29 cellular contexts compared by ENCODE assay signal in genomic region chr7:10956528-10956927, GRCh38.
"Had no signal": no experiment of that assay in that cellular context is flagged by ENCODE, and none has a peak within 500 bp of the region (broad histone marks: within the 10 kb centered on the region; RNA-seq: fewer than 3 reads in every experiment).

No MANE protein-coding gene starts in this region.

- DNase-seq: activated B cell treated with CpG ODN at 0.5 μM for 24 hours; activated CD4-positive, alpha-beta memory T cell treated with anti-CD3 and anti-CD28 coated beads for 36 hours; activated CD4-positive, alpha-beta T cell treated with anti-CD3 and anti-CD28 coated beads, Interleukin-2, amount 10 ng/mL, durations not matched to agents 7 days and 5 days; activated CD8-positive, alpha-beta memory T cell treated with anti-CD3 and anti-CD28 coated beads for 24 hours; activated gamma-delta T cell; activated naive CD4-positive, alpha-beta T cell treated with anti-CD3 and anti-CD28 coated beads for 36 hours; activated T-cell treated with anti-CD3 and anti-CD28 coated beads, Interleukin-2, amount 50 U/mL, for 48 hours; amygdala; MG63; MV-4-11; NCI-H1092 treated with DMSO at 0.1 percent for 48 hours; NCI-H1417 treated with DMSO at 0.1 percent for 48 hours; NCI-H1694; NCI-H2029; NCI-H2107; NCI-H2171 treated with DMSO at 0.1 percent for 48 hours; NCI-H226; NCI-H526; NCI-H774; Right ventricle myocardium superior; SJCRH30; T-helper 17 cell; T-helper 9 cell had no signal

- H3K4me3 Mint-ChIP-seq: activated B cell treated with CpG ODN at 0.5 μM for 24 hours; activated CD4-positive, alpha-beta memory T cell treated with anti-CD3 and anti-CD28 coated beads for 36 hours; activated CD4-positive, alpha-beta T cell treated with anti-CD3 and anti-CD28 coated beads, Interleukin-2, amount 10 ng/mL, durations not matched to agents 7 days and 5 days; activated naive CD4-positive, alpha-beta T cell treated with anti-CD3 and anti-CD28 coated beads for 36 hours; activated naive CD8-positive, alpha-beta T cell; activated T-helper 17 cell treated with anti-CD3 and anti-CD28 coated beads, Interleukin-2, amount 50 U/mL, for 72 hours; brain; central memory CD8-positive, alpha-beta T cell; T-helper 17 cell had no signal

- ATAC-seq: activated T-helper 17 cell treated with anti-CD3 and anti-CD28 coated beads, Interleukin-2, amount 50 U/mL, for 72 hours; T-helper 17 cell had no signal

- H3K4me3 ChIP-seq: MG63, SJCRH30 had no signal

- H3K27me3 ChIP-seq: MG63, SJCRH30 had no signal

- H3K4me1 Mint-ChIP-seq: activated CD4-positive, alpha-beta T cell treated with anti-CD3 and anti-CD28 coated beads, Interleukin-2, amount 10 ng/mL, durations not matched to agents 7 days and 5 days; activated T-helper 17 cell treated with anti-CD3 and anti-CD28 coated beads, Interleukin-2, amount 50 U/mL, for 72 hours; brain; central memory CD8-positive, alpha-beta T cell; T-helper 17 cell had no signal

- H3K27ac ChIP-seq: RWPE1, SJCRH30 had no signal

- H3K36me3 Mint-ChIP-seq: activated naive CD8-positive, alpha-beta T cell; brain had no signal

- FAIRE-seq: astrocyte had no signal

- H3K9me3 ChIP-seq: MG63, SJCRH30 had no signal

- H3K27ac Mint-ChIP-seq: activated B cell treated with CpG ODN at 0.5 μM for 24 hours; activated CD4-positive, alpha-beta memory T cell treated with anti-CD3 and anti-CD28 coated beads for 36 hours; activated CD4-positive, alpha-beta T cell treated with anti-CD3 and anti-CD28 coated beads, Interleukin-2, amount 10 ng/mL, durations not matched to agents 7 days and 5 days; activated naive CD4-positive, alpha-beta T cell treated with anti-CD3 and anti-CD28 coated beads for 36 hours; activated naive CD8-positive, alpha-beta T cell; activated T-helper 17 cell treated with anti-CD3 and anti-CD28 coated beads, Interleukin-2, amount 50 U/mL, for 72 hours; brain; T-helper 17 cell had no signal

- H3K9me3 Mint-ChIP-seq: central memory CD8-positive, alpha-beta T cell had no signal

- H3K36me3 ChIP-seq: MG63, SJCRH30 had no signal

- H3K4me1 ChIP-seq: SJCRH30 had no signal
